Comparison of ENCODE assay signal across 24 cellular contexts in the genomic region with DNA sequence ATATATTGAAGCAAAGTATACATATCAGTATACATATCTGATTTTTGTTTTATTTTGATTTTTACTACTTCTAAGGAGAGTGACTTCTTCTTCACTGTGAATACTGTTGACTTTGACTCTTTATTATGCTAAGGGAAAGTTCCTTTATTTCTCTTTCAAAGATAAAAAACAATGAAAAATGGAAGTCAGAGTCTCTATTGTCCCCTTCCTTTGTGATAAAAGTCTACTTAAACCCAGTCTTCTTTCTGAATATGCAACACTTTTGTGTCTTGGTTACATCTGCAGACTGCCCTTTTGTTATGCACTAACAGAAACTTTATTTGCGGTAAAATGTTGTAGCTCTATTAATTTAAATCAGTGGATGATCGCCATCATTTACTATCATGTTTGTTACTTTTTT. TPM values are rescaled to one million over a fixed set of nuclear protein-coding genes. Genes with fewer than 3 reads are reported as not detected.
DNase-seq lines count a peak whose midpoint lies in the region; ATAC-seq, FAIRE-seq and TF ChIP-seq lines count a peak whose summit lies in the region.
"Had no signal": no experiment of that assay in that cellular context is flagged by ENCODE, and none has a peak within 500 bp of the region (broad histone marks: within the 10 kb centered on the region; RNA-seq: fewer than 3 reads in every experiment).

No MANE protein-coding gene starts in this region.

- H3K9ac ChIP-seq in HUES64 (ENCODE audit: low read depth, low read length) = no peak overlapping the region
- H3K9ac ChIP-seq: BLaER1 had no signal

- TF ChIP-seq CTCF in neural crest cell (conservative IDR thresholded peaks at IDR 0.05) (no peak), D721Med (IDR thresholded peaks at IDR 0.05; ENCODE audit: insufficient read depth, missing control alignments) (no peak)

- no CpG with 5 or more reads among the region's 2 CpGs for WGBS in HUES64

- H3K4me1 Mint-ChIP-seq in neural crest cell = peaks cover 9% of the 10 kb centered on the region

- FAIRE-seq in GM19239 (lab: Jason Lieb, UNC) = peak; percentile 47
- no peak for FAIRE-seq in D721Med (lab: Jason Lieb, UNC)
- FAIRE-seq: GM12878, H54 had no signal

- H3K4me1 ChIP-seq in HUES64 (ENCODE audit: insufficient read depth, low read length) = peaks cover 7% of the 10 kb centered on the region
- H3K4me1 ChIP-seq: Caco-2 had no signal

- H3K9me3 ChIP-seq in HUES64 (ENCODE audit: insufficient read depth, low read depth, low read length) (no peaks in the 10 kb centered on the region), MG63 (0 out of 2 replicates have a peak, but pooled peaks cover 2% of the 10 kb centered on the region)
- H3K9me3 ChIP-seq: Caco-2 had no signal

- H3K4me3 Mint-ChIP-seq in neural crest cell = no peak overlapping the region
- H3K4me3 Mint-ChIP-seq: CD4-positive, CD25-positive, alpha-beta regulatory T cell; CD8-positive, alpha-beta T cell; HFFc6 had no signal

- peak overlapping the region; percentile 37 for H3K27ac Mint-ChIP-seq in neural crest cell (ENCODE audit: unreplicated experiment)
- H3K27ac Mint-ChIP-seq: CD4-positive, CD25-positive, alpha-beta regulatory T cell; CD8-positive, alpha-beta T cell; HFFc6 had no signal

- no peaks in the 10 kb centered on the region for H3K27me3 Mint-ChIP-seq in neural crest cell (ENCODE audit: low read depth)
- H3K27me3 Mint-ChIP-seq: CD4-positive, CD25-positive, alpha-beta regulatory T cell had no signal

- H3K4me3 ChIP-seq in HUES64 (ENCODE audit: low read length) = no peak overlapping the region
- no peak overlapping the region for H3K4me3 ChIP-seq in MG63
- H3K4me3 ChIP-seq: BLaER1, GM12878, HAP-1 had no signal

- H3K9me3 Mint-ChIP-seq in neural crest cell = no peaks in the 10 kb centered on the region
- H3K9me3 Mint-ChIP-seq: CD8-positive, alpha-beta T cell; HFFc6 had no signal

- DNase-seq in GM19239 (ENCODE audit: insufficient read length, low spot score) (no peak), dedifferentiated amniotic fluid mesenchymal stem cell (ENCODE audit: extremely low spot score) (peak; percentile 5), neural crest cell (ENCODE audit: low read depth, low spot score) (no peak), MG63 (no peak), D721Med (ENCODE audit: insufficient read length, low spot score) (no peak)
- no peak for DNase-seq in stimulated activated naive CD4-positive, alpha-beta T cell (lab: John Stamatoyannopoulos, UW)
- DNase-seq: Caco-2; CD4-positive, CD25-positive, alpha-beta regulatory T cell; CD8-positive, alpha-beta T cell; DMS 273 treated with DMSO at 0.1 percent for 48 hours; DMS79; EL; GDM1; GOT3; HFFc6 had no signal

- H3K36me3 ChIP-seq in HUES64 (ENCODE audit: insufficient read depth, low read length) (no peaks in the 10 kb centered on the region), MG63 (no peaks in the 10 kb centered on the region)
- H3K36me3 ChIP-seq: HAP-1 had no signal

- no peak for ATAC-seq in GM18867 (IDR thresholded peaks at IDR 0.05; ENCODE audit: unreplicated experiment)
- ATAC-seq: CD8-positive, alpha-beta T cell had no signal

- H3K27ac ChIP-seq in HUES64 (ENCODE audit: low read depth, low read length) = peak overlapping the region; percentile 41; the same call in 1 of the 2 replicates
- H3K27ac ChIP-seq: BLaER1, C4-2B had no signal

- no peaks in the 10 kb centered on the region for H3K36me3 Mint-ChIP-seq in neural crest cell (ENCODE audit: low read depth)

- H3K27me3 ChIP-seq in HUES64 (ENCODE audit: insufficient read depth, low read length) (no peaks in the 10 kb centered on the region; the same call in 1 of the 2 replicates), MG63 (no peaks in the 10 kb centered on the region)
- H3K27me3 ChIP-seq: BLaER1 had no signal

RNA-seq across cellular contexts. Expression of gene PARP15, which starts 13.1 kb away (rescaled TPM):
- 0.05 TPM for polyA plus RNA-seq in HUES64 (2013, experiment 1 of 2)
- polyA plus RNA-seq in HUES64 (2013, experiment 2 of 2) = 0.06 TPM
- total RNA-seq in neural crest cell = 0.09 TPM in 1 of 2 replicates, not detected in the other
- total RNA-seq in MG63 (2014; rRNA removed; shearing (Covaris generic); ENCODE audit: low replicate concordance) = 0.10 TPM in 1 of 2 replicates, not detected in the other
- total RNA-seq: A172, A673, HFFc6 had no signal

RNA-seq across cellular contexts. Expression of gene DTX3L, which starts 26.4 kb away (rescaled TPM):
- 2.3 TPM for polyA plus RNA-seq in HUES64 (2013, experiment 1 of 2)
- 2.2 TPM for polyA plus RNA-seq in HUES64 (2013, experiment 2 of 2)
- 4.9 and 6.3 TPM in 2 replicates for total RNA-seq in neural crest cell
- 28.4 and 39.3 TPM in 2 replicates for total RNA-seq in MG63 (2014; rRNA removed; shearing (Covaris generic); ENCODE audit: low replicate concordance)

RNA-seq across cellular contexts. Expression of gene PARP9, which starts 26.5 kb away (rescaled TPM):
- polyA plus RNA-seq in HUES64 (2013, experiment 1 of 2) = 1.4 TPM
- polyA plus RNA-seq in HUES64 (2013, experiment 2 of 2) = 1.8 TPM
- 2.8 and 3.0 TPM in 2 replicates for total RNA-seq in neural crest cell
- total RNA-seq in MG63 (2014; rRNA removed; shearing (Covaris generic); ENCODE audit: low replicate concordance) = 20.8 and 40.0 TPM in 2 replicates
